13 cellular contexts compared by ENCODE assay signal in genomic region chr2:219273887-219274391, GRCh38. TPM values are rescaled to one million over a fixed set of nuclear protein-coding genes. Genes with fewer than 3 reads are reported as not detected.
DNase-seq lines count a peak whose midpoint lies in the region; ATAC-seq and TF ChIP-seq lines count a peak whose summit lies in the region.
"Had no signal": no experiment of that assay in that cellular context is flagged by ENCODE, and none has a peak within 500 bp of the region (broad histone marks: within the 10 kb centered on the region; RNA-seq: fewer than 3 reads in every experiment).

No MANE protein-coding gene starts in this region.

- H3K18ac ChIP-seq in H9 (ENCODE audit: insufficient read length, low read depth, low read length), result no peak overlapping the region

- H2BK5ac ChIP-seq in H9 (ENCODE audit: insufficient read length, low read length), result no peak overlapping the region

- no peak overlapping the region for H3K56ac ChIP-seq in H9 (ENCODE audit: insufficient read length, low read depth, low read length)

- 0 out of 2 replicates have a peak overlapping the region, but pooled peaks have one; percentile 19 for H2BK15ac ChIP-seq in H9 (ENCODE audit: low read depth, low read length)

- TF ChIP-seq CTCF in H9 (conservative IDR thresholded peaks at IDR 0.05), result no peak
- TF ChIP-seq CTCF in smooth muscle cell (IDR thresholded peaks at IDR 0.05; ENCODE audit: borderline replicate concordance, insufficient read depth, poor library complexity, severe bottlenecking), result no peak

- peaks cover 29 to 33% of the 10 kb centered on the region in 2 experiments for H3K4me1 Mint-ChIP-seq in H9

- H3K9me3 Mint-ChIP-seq in H9, result no peaks in the 10 kb centered on the region
- H3K9me3 Mint-ChIP-seq: activated CD4-positive, alpha-beta T cell treated with anti-CD3 and anti-CD28 coated beads, Interleukin-2, amount 10 ng/mL, durations not matched to agents 7 days and 5 days; activated naive CD8-positive, alpha-beta T cell treated with anti-CD3 and anti-CD28 coated beads for 36 hours had no signal

- no peak overlapping the region for H3K4ac ChIP-seq in H9 (ENCODE audit: low read depth, low read length)

- no peak overlapping the region for H3K27ac Mint-ChIP-seq in H9
- H3K27ac Mint-ChIP-seq: activated CD4-positive, alpha-beta T cell treated with anti-CD3 and anti-CD28 coated beads, Interleukin-2, amount 10 ng/mL, durations not matched to agents 7 days and 5 days; activated naive CD8-positive, alpha-beta T cell treated with anti-CD3 and anti-CD28 coated beads for 36 hours had no signal

- no peak overlapping the region for H3T11ph ChIP-seq in H9 (ENCODE audit: low read length)

- H3K36me3 ChIP-seq in smooth muscle cell (ENCODE audit: low read depth) (no peaks in the 10 kb centered on the region), Karpas-422 (ENCODE audit: insufficient read depth, low read length) (no peaks in the 10 kb centered on the region)

- peak overlapping the region; percentile 31; the same call in 1 of the 2 replicates for H3K14ac ChIP-seq in H9 (ENCODE audit: insufficient read depth, low read length)

- no peak overlapping the region for H2BK12ac ChIP-seq in H9 (ENCODE audit: insufficient read length, low read depth, low read length)

- H3K4me2 ChIP-seq in H9 (ENCODE audit: insufficient read depth, insufficient read length, low read length), result no peak overlapping the region
- H3K4me2 ChIP-seq in smooth muscle cell, result peak overlapping the region; percentile 63
- H3K4me2 ChIP-seq in Karpas-422 (ENCODE audit: low read depth, low read length, poor library complexity, severe bottlenecking), result no peak overlapping the region

- H2BK20ac ChIP-seq in H9 (ENCODE audit: low read depth, low read length, poor library complexity, severe bottlenecking), result no peak overlapping the region

- H3K23me2 ChIP-seq in H9 (ENCODE audit: insufficient read length, low read depth, low read length, poor library complexity, severe bottlenecking), result peaks cover 1% of the 10 kb centered on the region

- H3K27ac ChIP-seq in H9 (ENCODE audit: insufficient read length, low read depth, low read length), result no peak overlapping the region
- peak overlapping the region; percentile 98 for H3K27ac ChIP-seq in smooth muscle cell (ENCODE audit: low read depth)
- no peak overlapping the region for H3K27ac ChIP-seq in Karpas-422 (ENCODE audit: low read length)

- WGBS in H9 (ENCODE audit: extremely low coverage, insufficient read length, low lambda C conversion rate), result no CpG with 5 or more reads among the region's 7 CpGs
- WGBS in smooth muscle cell (ENCODE audit: low lambda C conversion rate), result 75% methylated on average over 4 of the region's 7 CpGs

- H3K79me2 ChIP-seq in H9 (ENCODE audit: insufficient read depth, low read length) (no peaks in the 10 kb centered on the region), smooth muscle cell (ENCODE audit: low read depth) (no peaks in the 10 kb centered on the region), Karpas-422 (ENCODE audit: low read length) (no peaks in the 10 kb centered on the region)

- H3K4me3 Mint-ChIP-seq in H9, result no peak overlapping the region
- H3K4me3 Mint-ChIP-seq: activated CD4-positive, alpha-beta T cell treated with anti-CD3 and anti-CD28 coated beads, Interleukin-2, amount 10 ng/mL, durations not matched to agents 7 days and 5 days; activated naive CD8-positive, alpha-beta T cell treated with anti-CD3 and anti-CD28 coated beads for 36 hours had no signal

- H3F3A ChIP-seq in smooth muscle cell (ENCODE audit: low read depth), result peaks cover 12% of the 10 kb centered on the region

- ATAC-seq in GM19023 (IDR thresholded peaks at IDR 0.05; ENCODE audit: unreplicated experiment), result no peak

- DNase-seq in H9 (no peak), T1000 (lab: John Stamatoyannopoulos, UW) (peak; percentile 44), islet precursor cell (peak; percentile 95), smooth muscle cell (lab: John Stamatoyannopoulos, UW; ENCODE audit: unreplicated experiment) (no peak), Karpas-422 (no peak), DMS 273 treated with DMSO at 0.1 percent for 48 hours (lab: John Stamatoyannopoulos, UW) (no peak), NCI-H1930 (lab: John Stamatoyannopoulos, UW) (no peak)
- DNase-seq: activated CD4-positive, alpha-beta T cell treated with anti-CD3 and anti-CD28 coated beads, Interleukin-2, amount 10 ng/mL, durations not matched to agents 7 days and 5 days; activated naive CD8-positive, alpha-beta T cell treated with anti-CD3 and anti-CD28 coated beads for 36 hours; small intestine; stimulated activated CD8-positive, alpha-beta memory T cell treated with anti-CD3 and anti-CD28 coated beads, Interleukin-4, amount 100 ng/mL, for 48 hours had no signal

- H3K9me3 ChIP-seq in H9 (ENCODE audit: control insufficient read depth, low read depth, low read length) (no peaks in the 10 kb centered on the region), smooth muscle cell (replicated peaks; ENCODE audit: low read depth) (no peaks in the 10 kb centered on the region), Karpas-422 (ENCODE audit: low read length) (no peaks in the 10 kb centered on the region)

- H3K27me3 ChIP-seq in H9 (ENCODE audit: insufficient read depth, low read length), result no peaks in the 10 kb centered on the region
- H3K27me3 ChIP-seq in smooth muscle cell (ENCODE audit: low read depth), result no peaks in the 10 kb centered on the region
- H3K27me3 ChIP-seq in Karpas-422 (ENCODE audit: low read length), result no peaks in the 10 kb centered on the region

- H3K23ac ChIP-seq in H9 (ENCODE audit: insufficient read length, low read depth, low read length), result no peak overlapping the region

- no peaks in the 10 kb centered on the region for H3K36me3 Mint-ChIP-seq in H9 (ENCODE audit: insufficient read depth in 1 of 3, low read depth in 3 of 3)
- H3K36me3 Mint-ChIP-seq: activated naive CD8-positive, alpha-beta T cell treated with anti-CD3 and anti-CD28 coated beads for 36 hours had no signal

- H4K5ac ChIP-seq in H9 (ENCODE audit: insufficient read length, low read depth, low read length), result no peak overlapping the region

- H3K27me3 Mint-ChIP-seq in H9 (ENCODE audit: low read depth), result peaks cover 29% of the 10 kb centered on the region
- H3K27me3 Mint-ChIP-seq: activated CD4-positive, alpha-beta T cell treated with anti-CD3 and anti-CD28 coated beads, Interleukin-2, amount 10 ng/mL, durations not matched to agents 7 days and 5 days; activated naive CD8-positive, alpha-beta T cell treated with anti-CD3 and anti-CD28 coated beads for 36 hours had no signal

- no peak overlapping the region for H2BK120ac ChIP-seq in H9 (ENCODE audit: low read depth, low read length, poor library complexity, severe bottlenecking)

- no peak overlapping the region for H3K9ac ChIP-seq in H9 (ENCODE audit: extremely low read depth, insufficient read length, low read length)
- H3K9ac ChIP-seq in smooth muscle cell (ENCODE audit: low read depth), result peak overlapping the region; percentile 93
- H3K9ac ChIP-seq in Karpas-422 (ENCODE audit: low read length), result no peak overlapping the region

- H3K4me3 ChIP-seq in smooth muscle cell (no peak overlapping the region), Karpas-422 (ENCODE audit: low read length) (no peak overlapping the region)

- no peak overlapping the region for H4K91ac ChIP-seq in H9 (ENCODE audit: insufficient read length, low read depth, low read length)

- peaks cover 4% of the 10 kb centered on the region; the same call in 1 of the 2 replicates for H3K4me1 ChIP-seq in H9 (ENCODE audit: insufficient read depth, low read length)
- peaks cover 14% of the 10 kb centered on the region for H3K4me1 ChIP-seq in smooth muscle cell (ENCODE audit: low read depth)
- peaks cover 21% of the 10 kb centered on the region for H3K4me1 ChIP-seq in Karpas-422 (ENCODE audit: low read length)

- no peak overlapping the region for H4K8ac ChIP-seq in H9 (replicated peaks; ENCODE audit: insufficient read length, low read depth, low read length)

- no peaks in the 10 kb centered on the region for H3K9me2 ChIP-seq in Karpas-422 (replicated peaks; ENCODE audit: insufficient read depth, low read length)

- H2AFZ ChIP-seq in H9 (ENCODE audit: low read length) (no peak overlapping the region), smooth muscle cell (ENCODE audit: low read depth) (no peak overlapping the region), Karpas-422 (ENCODE audit: low read length) (no peak overlapping the region)

- no peaks in the 10 kb centered on the region for H3K79me1 ChIP-seq in H9 (ENCODE audit: insufficient read depth, low read depth, low read length, poor library complexity, severe bottlenecking)

- H2AK5ac ChIP-seq in H9 (ENCODE audit: insufficient read length, low read length), result no peak overlapping the region

- H4K20me1 ChIP-seq in H9 (ENCODE audit: control insufficient read depth, insufficient read depth, insufficient read length), result no peaks in the 10 kb centered on the region
- no peaks in the 10 kb centered on the region for H4K20me1 ChIP-seq in smooth muscle cell (ENCODE audit: low read depth)
- peaks cover 4% of the 10 kb centered on the region; the same call in 1 of the 2 replicates for H4K20me1 ChIP-seq in Karpas-422 (ENCODE audit: insufficient read depth, low read depth, low read length)

RNA-seq across cellular contexts. Expression of gene DNAJB2, which starts 5.2 kb away (rescaled TPM):
- total RNA-seq in H9 (2021), result 32.0 and 34.1 TPM in 2 replicates
- 37.2 and 52.4 TPM in 2 replicates for total RNA-seq in smooth muscle cell
- 14.3 and 24.2 TPM in 2 replicates for polyA plus RNA-seq in smooth muscle cell
- total RNA-seq in Karpas-422 (2014; rRNA removed; shearing (Covaris generic); ENCODE audit: low replicate concordance), result 30.9 and 55.8 TPM in 2 replicates

RNA-seq across cellular contexts. Expression of gene TUBA4A, which starts 20.2 kb away (rescaled TPM):
- total RNA-seq in H9 (2021), result 25.5 and 27.2 TPM in 2 replicates
- total RNA-seq in smooth muscle cell, result 44.0 and 53.2 TPM in 2 replicates
- polyA plus RNA-seq in smooth muscle cell, result 29.4 and 86.5 TPM in 2 replicates
- total RNA-seq in Karpas-422 (2014; rRNA removed; shearing (Covaris generic); ENCODE audit: low replicate concordance), result 32.6 and 61.8 TPM in 2 replicates

RNA-seq across cellular contexts. Expression of gene TUBA4B, which starts 20.9 kb away (rescaled TPM):
- total RNA-seq in H9 (2021), result not detected in 2 replicates
- not detected in 2 replicates for total RNA-seq in smooth muscle cell
- not detected in 2 replicates for polyA plus RNA-seq in smooth muscle cell
- total RNA-seq in Karpas-422 (2014; rRNA removed; shearing (Covaris generic); ENCODE audit: low replicate concordance), result not detected in 2 replicates
- total RNA-seq: activated CD4-positive, alpha-beta T cell treated with anti-CD3 and anti-CD28 coated beads, Interleukin-2, amount 10 ng/mL, durations not matched to agents 7 days and 5 days; activated naive CD8-positive, alpha-beta T cell treated with anti-CD3 and anti-CD28 coated beads for 36 hours; endothelial cell of umbilical vein had no signal
- polyA plus RNA-seq: endothelial cell of umbilical vein had no signal

RNA-seq across cellular contexts. Expression of gene STK16, which starts 28.7 kb away (rescaled TPM):
- total RNA-seq in H9 (2021) (21.6 and 22.4 TPM in 2 replicates), smooth muscle cell (15.2 and 17.8 TPM in 2 replicates)
- 8.8 and 9.6 TPM in 2 replicates for polyA plus RNA-seq in smooth muscle cell
- 22.8 and 30.7 TPM in 2 replicates for total RNA-seq in Karpas-422 (2014; rRNA removed; shearing (Covaris generic); ENCODE audit: low replicate concordance)

RNA-seq across cellular contexts. Expression of gene GLB1L, which starts 28.7 kb away (rescaled TPM):
- total RNA-seq in H9 (2021) (5.8 and 6.5 TPM in 2 replicates), smooth muscle cell (4.2 and 26.4 TPM in 2 replicates)
- polyA plus RNA-seq in smooth muscle cell, result 2.8 and 4.1 TPM in 2 replicates
- 4.3 and 6.4 TPM in 2 replicates for total RNA-seq in Karpas-422 (2014; rRNA removed; shearing (Covaris generic); ENCODE audit: low replicate concordance)

Comparison
In these comparisons a context has a peak if more than half of its experiments do, and no peak if none do; other contexts are left out.
1. DNase-seq: peak in T1000 (single experiment) and islet precursor cell (single experiment); none in H9 (single experiment), smooth muscle cell (single experiment), Karpas-422 (single experiment), DMS 273 treated with DMSO at 0.1 percent for 48 hours (single experiment) and NCI-H1930 (0 of 2).